ENCODE assay signal across 8 cellular contexts in genomic region chr17:17001874-17002520, GRCh38. TPM values are rescaled to one million over a fixed set of nuclear protein-coding genes. Genes with fewer than 3 reads are reported as not detected.
A peak's percentile ranks its signal among the peaks of the same experiment; 100 is the strongest.
DNase-seq lines count a peak whose midpoint lies in the region; ATAC-seq lines count a peak whose summit lies in the region.

No MANE protein-coding gene starts in this region.

- H3K27ac Mint-ChIP-seq in central memory CD8-positive, alpha-beta T cell (ENCODE audit: low read depth): no peak overlapping the region

- H3K36me3 Mint-ChIP-seq in central memory CD8-positive, alpha-beta T cell (ENCODE audit: insufficient read depth): peaks cover 2% of the 10 kb centered on the region

- no peak overlapping the region for H3K4me3 Mint-ChIP-seq in central memory CD8-positive, alpha-beta T cell

- H3K4me1 Mint-ChIP-seq in central memory CD8-positive, alpha-beta T cell: peaks cover 5% of the 10 kb centered on the region

- ATAC-seq in HG02981 (IDR thresholded peaks at IDR 0.05; ENCODE audit: unreplicated experiment) (peak; percentile 66), left lobe of liver (peak; percentile 96), GM21576 (IDR thresholded peaks at IDR 0.05; ENCODE audit: unreplicated experiment) (no peak)
- peak; percentile 69 for ATAC-seq in central memory CD8-positive, alpha-beta T cell (replicated peaks; ENCODE audit: extremely low read depth, poor library complexity, severe bottlenecking)

- H3K9me3 Mint-ChIP-seq in central memory CD8-positive, alpha-beta T cell: no peaks in the 10 kb centered on the region

- DNase-seq in EH (ENCODE audit: low read depth): peak; percentile 66
- DNase-seq in NCI-H345 treated with DMSO at 0.1 percent for 48 hours (lab: John Stamatoyannopoulos, UW; ENCODE audit: unreplicated experiment): peak; percentile 57
- peak; percentile 61 for DNase-seq in activated CD4-positive, alpha-beta T cell treated with anti-CD3 and anti-CD28 coated beads for 1 hour
- DNase-seq in central memory CD8-positive, alpha-beta T cell (ENCODE audit: low spot score in 2 of 2): peak; percentile 56 to 69
- peak; percentile 91 for DNase-seq in left lobe of liver (ENCODE audit: low spot score)
- DNase-seq in stimulated activated CD4-positive, alpha-beta T cell treated with anti-CD3 and anti-CD28 coated beads, TNF-alpha, amount 100 ng/mL, for 1 hour (ENCODE audit: low read depth in 3 of 3, low spot score in 1 of 3): peak; percentile 28 to 71 (median 58)

- no peaks in the 10 kb centered on the region for H3K27me3 Mint-ChIP-seq in central memory CD8-positive, alpha-beta T cell

RNA-seq across cellular contexts. Expression of gene TNFRSF13B, which starts 30.1 kb away (rescaled TPM):
- total RNA-seq in left lobe of liver: not detected

RNA-seq across cellular contexts. Expression of gene MPRIP, which starts 40.3 kb away (rescaled TPM):
- total RNA-seq in left lobe of liver: 93.3 TPM
